ENCODE assay signal across 8 cellular contexts in the genomic region with DNA sequence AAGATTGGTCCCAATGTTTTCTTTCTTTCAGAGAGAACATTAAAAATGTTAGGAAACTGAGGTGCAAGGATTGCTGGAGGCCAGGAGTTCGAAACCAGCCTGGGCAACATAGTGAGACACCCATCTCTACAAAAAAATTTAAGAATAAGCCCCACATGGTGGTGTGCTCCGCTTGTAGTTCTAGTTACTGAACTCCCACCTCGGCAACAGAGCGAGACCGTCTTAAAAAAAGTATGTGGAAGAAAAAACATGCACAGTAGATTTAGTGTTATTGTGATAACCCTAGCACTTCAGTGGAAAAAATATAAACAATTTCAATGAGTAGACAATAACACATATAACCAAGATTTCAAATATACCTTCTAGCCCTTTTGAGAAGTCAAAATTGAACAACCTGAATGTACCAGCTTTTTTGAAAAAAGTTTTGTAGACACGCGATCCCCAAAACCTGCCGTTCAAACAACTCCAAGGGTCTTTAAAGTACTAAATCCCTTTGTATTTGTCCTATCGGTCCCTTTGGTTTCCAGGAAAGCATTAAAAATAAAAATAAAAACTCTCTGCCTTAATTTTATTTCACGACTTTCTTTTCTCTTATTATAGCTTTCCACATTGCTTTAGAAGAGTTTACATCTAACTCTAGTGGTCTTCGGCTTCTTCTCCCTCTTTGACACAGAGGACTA. TPM values are rescaled to one million over a fixed set of nuclear protein-coding genes. Genes with fewer than 3 reads are reported as not detected.
DNase-seq lines count a peak whose midpoint lies in the region; ATAC-seq and TF ChIP-seq lines count a peak whose summit lies in the region.

No MANE protein-coding gene starts in this region.

- no peaks in the 10 kb centered on the region for H3K9me3 ChIP-seq in sigmoid colon

- ATAC-seq in GM23338 (no peak), T-cell (replicated peaks in 1 of 4) (no peak), GM19455 (IDR thresholded peaks at IDR 0.05; ENCODE audit: unreplicated experiment) (no peak)

- peaks cover 3% of the 10 kb centered on the region for H3K27me3 Mint-ChIP-seq in GM23338 (ENCODE audit: insufficient read depth, low read depth, poor library complexity)
- H3K27me3 Mint-ChIP-seq in T-cell, result no peaks in the 10 kb centered on the region

- H3K9me3 Mint-ChIP-seq in GM23338 (no peaks in the 10 kb centered on the region), T-cell (no peaks in the 10 kb centered on the region)

- TF ChIP-seq EP300 in sigmoid colon (IDR thresholded peaks at IDR 0.05), result no peak

- no peaks in the 10 kb centered on the region for H3K27me3 ChIP-seq in GM23338 (ENCODE audit: insufficient read depth)
- H3K27me3 ChIP-seq in sigmoid colon, result no peaks in the 10 kb centered on the region

- peak overlapping the region; percentile 60; the same call in 1 of the 2 replicates for H2AFZ ChIP-seq in GM23338

- CTCF ChIA-PET in T-cell (lab: Charles Lee), result interaction anchor here in 1 of 2 donors (0.7 to 1.4 kb wide), 4 partner anchors 10 to 96 kb away, joined by 3 to 6 read pairs (median 4); no protein-coding TSS in a partner anchor

- no peak for DNase-seq in GM23338 (ENCODE audit: low spot score)
- peak in 1 of 34 experiments; percentile 4 for DNase-seq in T-cell
- peak; percentile 59 for DNase-seq in fibroblast of the aortic adventitia (ENCODE audit: low read depth)
- DNase-seq in sigmoid colon, result no peak
- DNase-seq in NOMO-1 treated with DMSO at 0.1 percent for 48 hours (lab: John Stamatoyannopoulos, UW; ENCODE audit: unreplicated experiment), result no peak
- no peak for DNase-seq in NCI-H345 (lab: John Stamatoyannopoulos, UW)
- DNase-seq in NCI-H2081 (lab: John Stamatoyannopoulos, UW), result no peak

- POLR2A ChIA-PET in T-cell (lab: Charles Lee), result interaction anchor here (0.6 to 0.9 kb wide), 2 partner anchors 9 to 15 kb away, joined by 4 to 5 read pairs; no protein-coding TSS in a partner anchor

- 22 to 42% methylated on average over 11 of the region's 11 CpGs for WGBS in sigmoid colon, 2 donors

- TF ChIP-seq POLR2A in sigmoid colon (IDR thresholded peaks at IDR 0.05), result no peak

- H3K27ac Mint-ChIP-seq in GM23338, result peak overlapping the region; percentile 95
- peak overlapping the region; percentile 91 to 97 for H3K27ac Mint-ChIP-seq in T-cell

- no peaks in the 10 kb centered on the region; the same call in 1 of the 2 replicates for H4K20me1 ChIP-seq in GM23338 (replicated peaks; ENCODE audit: insufficient read depth)

- H3K9me2 ChIP-seq in GM23338 (ENCODE audit: insufficient read depth), result no peaks in the 10 kb centered on the region

- H3K4me3 ChIP-seq in GM23338 (peak overlapping the region; percentile 69), fibroblast of the aortic adventitia (ENCODE audit: low read depth, low read length) (peak overlapping the region; percentile 88), sigmoid colon (peak overlapping the region; percentile 67 to 91 (median 80))

- H3K4me3 Mint-ChIP-seq in GM23338, result peak overlapping the region; percentile 84
- H3K4me3 Mint-ChIP-seq in T-cell, result peak overlapping the region; percentile 92 to 97 (median 94)

- no peaks in the 10 kb centered on the region for H3F3A ChIP-seq in GM23338 (replicated peaks; ENCODE audit: low read depth)

- peak in 1 of 2 experiments; percentile 29; a peak in 2 of 4 replicates for TF ChIP-seq CTCF in GM23338 (conservative IDR thresholded peaks at IDR 0.05; ENCODE audit: low read depth in 2 of 2)
- no peak for TF ChIP-seq CTCF in fibroblast of the aortic adventitia (IDR thresholded peaks at IDR 0.05; ENCODE audit: insufficient read depth, low read length)
- no peak for TF ChIP-seq CTCF in sigmoid colon (IDR thresholded peaks at IDR 0.05)

- intact Hi-C loops in sigmoid colon (cut with DNase I), result loop anchor here (5.0 to 10.0 kb wide), 3 partner anchors 43 to 140 kb away; no protein-coding TSS in a partner anchor

- H3K36me3 ChIP-seq in GM23338 (ENCODE audit: insufficient read depth), result no peaks in the 10 kb centered on the region
- H3K36me3 ChIP-seq in sigmoid colon, result no peaks in the 10 kb centered on the region

- H3K4me1 ChIP-seq in GM23338 (ENCODE audit: insufficient read depth), result peaks cover 24% of the 10 kb centered on the region
- H3K4me1 ChIP-seq in sigmoid colon, result peaks cover 0 to 35% (median 20%) of the 10 kb centered on the region in 4 donors

- peaks cover 47% of the 10 kb centered on the region for H3K79me2 ChIP-seq in GM23338 (replicated peaks; ENCODE audit: insufficient read depth)

- H3K36me3 Mint-ChIP-seq in GM23338 (ENCODE audit: low read depth) (no peaks in the 10 kb centered on the region), T-cell (peaks cover 5% of the 10 kb centered on the region)

- H3K27ac ChIP-seq in GM23338 (ENCODE audit: low read depth), result peak overlapping the region; percentile 95; the same call in 1 of the 2 replicates
- H3K27ac ChIP-seq in sigmoid colon, result peak overlapping the region; percentile 93 to 97 (median 96)

- H3K4me1 Mint-ChIP-seq in GM23338, result peaks cover 37% of the 10 kb centered on the region
- peaks cover 44 to 65% (median 46%) of the 10 kb centered on the region in 3 donors for H3K4me1 Mint-ChIP-seq in T-cell

- peak overlapping the region; percentile 74 for H3K4me2 ChIP-seq in GM23338

TF ChIP-seq in GM23338, 12 proteins besides CTCF, POLR2A, EP300 and RAD21 (continues in another document):
- TF ChIP-seq, protein P1, sequence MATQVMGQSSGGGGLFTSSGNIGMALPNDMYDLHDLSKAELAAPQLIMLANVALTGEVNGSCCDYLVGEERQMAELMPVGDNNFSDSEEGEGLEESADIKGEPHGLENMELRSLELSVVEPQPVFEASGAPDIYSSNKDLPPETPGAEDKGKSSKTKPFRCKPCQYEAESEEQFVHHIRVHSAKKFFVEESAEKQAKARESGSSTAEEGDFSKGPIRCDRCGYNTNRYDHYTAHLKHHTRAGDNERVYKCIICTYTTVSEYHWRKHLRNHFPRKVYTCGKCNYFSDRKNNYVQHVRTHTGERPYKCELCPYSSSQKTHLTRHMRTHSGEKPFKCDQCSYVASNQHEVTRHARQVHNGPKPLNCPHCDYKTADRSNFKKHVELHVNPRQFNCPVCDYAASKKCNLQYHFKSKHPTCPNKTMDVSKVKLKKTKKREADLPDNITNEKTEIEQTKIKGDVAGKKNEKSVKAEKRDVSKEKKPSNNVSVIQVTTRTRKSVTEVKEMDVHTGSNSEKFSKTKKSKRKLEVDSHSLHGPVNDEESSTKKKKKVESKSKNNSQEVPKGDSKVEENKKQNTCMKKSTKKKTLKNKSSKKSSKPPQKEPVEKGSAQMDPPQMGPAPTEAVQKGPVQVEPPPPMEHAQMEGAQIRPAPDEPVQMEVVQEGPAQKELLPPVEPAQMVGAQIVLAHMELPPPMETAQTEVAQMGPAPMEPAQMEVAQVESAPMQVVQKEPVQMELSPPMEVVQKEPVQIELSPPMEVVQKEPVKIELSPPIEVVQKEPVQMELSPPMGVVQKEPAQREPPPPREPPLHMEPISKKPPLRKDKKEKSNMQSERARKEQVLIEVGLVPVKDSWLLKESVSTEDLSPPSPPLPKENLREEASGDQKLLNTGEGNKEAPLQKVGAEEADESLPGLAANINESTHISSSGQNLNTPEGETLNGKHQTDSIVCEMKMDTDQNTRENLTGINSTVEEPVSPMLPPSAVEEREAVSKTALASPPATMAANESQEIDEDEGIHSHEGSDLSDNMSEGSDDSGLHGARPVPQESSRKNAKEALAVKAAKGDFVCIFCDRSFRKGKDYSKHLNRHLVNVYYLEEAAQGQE (IDR thresholded peaks at IDR 0.05; ENCODE audit: unreplicated experiment), result no peak

RNA-seq across cellular contexts. Expression of a gene that starts 1.0 kb away (rescaled TPM):
- total RNA-seq in GM23338 (2014; rRNA removed; shearing (Covaris generic)), result 45.1 and 48.9 TPM in 2 replicates
- polyA plus RNA-seq in GM23338 (2016; fragmentation: Nextera tagmentation; extraction: Ambion mirVana) (17.7 and 21.1 TPM in 2 replicates), sigmoid colon (1 to 10 TPM; 1.2 to 9.6 (median 3.6) TPM)
- total RNA-seq in T-cell (10 to 100 TPM; 17.9 to 22.5 (median 20.3) TPM), fibroblast of the aortic adventitia (ENCODE audit: low replicate concordance) (39.7 and 81.2 TPM in 2 replicates), sigmoid colon (100 to 1,000 TPM in 2 of 4 donors, 10 to 100 TPM in 2; 98.5 to 107 (median 103) TPM)
